8 cellular contexts compared by ENCODE assay signal in the genomic region with DNA sequence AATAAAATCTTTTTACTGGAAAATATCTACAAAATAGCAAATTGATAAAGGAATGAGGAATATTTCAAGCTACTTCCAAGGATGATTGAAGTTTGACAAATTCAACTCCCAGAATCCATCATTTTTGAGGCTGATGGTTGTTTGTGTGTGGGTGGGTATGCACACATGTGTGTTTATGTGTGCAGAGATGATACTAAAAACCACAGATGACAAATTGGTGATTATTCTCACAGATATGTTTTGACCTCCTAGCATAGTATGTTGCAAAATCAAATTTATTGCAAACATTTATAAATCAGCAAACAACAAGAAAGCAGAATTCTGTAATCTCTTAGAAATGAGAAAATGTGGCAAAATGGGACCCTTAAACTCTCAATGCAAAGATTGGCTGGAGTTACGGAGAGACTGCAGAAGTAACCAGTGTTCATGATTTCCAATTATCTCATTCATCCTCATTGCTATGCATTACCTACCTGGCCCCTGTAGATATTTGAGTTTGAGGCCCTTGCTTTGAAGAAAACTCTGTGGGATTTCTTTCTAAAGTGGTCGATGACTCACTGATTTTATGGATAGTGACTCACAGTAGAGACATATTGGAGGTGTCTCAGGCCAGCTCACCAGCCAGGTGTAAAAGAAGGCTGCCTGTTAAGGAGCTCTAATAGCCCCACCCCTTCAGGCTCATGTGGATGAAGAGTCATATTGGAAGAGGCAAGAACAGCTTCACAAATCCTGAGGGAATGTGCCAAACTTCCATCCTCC. TPM values are rescaled to one million over a fixed set of nuclear protein-coding genes. Genes with fewer than 3 reads are reported as not detected.
DNase-seq lines count a peak whose midpoint lies in the region; ATAC-seq, FAIRE-seq and TF ChIP-seq lines count a peak whose summit lies in the region.

No MANE protein-coding gene starts in this region.

- TF ChIP-seq CTCF in pancreas (IDR thresholded peaks at IDR 0.05) = no peak

- H3K4me1 ChIP-seq in CD4-positive, CD25-positive, alpha-beta regulatory T cell (ENCODE audit: control insufficient read depth, insufficient read depth, low read length, poor library complexity, severe bottlenecking) = no peaks in the 10 kb centered on the region
- peaks cover 9 to 27% (median 20%) of the 10 kb centered on the region in 3 donors for H3K4me1 ChIP-seq in pancreas

- WGBS in pancreas, 2 donors = 67 to 74% methylated on average over 2 of the region's 2 CpGs

- H3K9me3 ChIP-seq in CD4-positive, CD25-positive, alpha-beta regulatory T cell (ENCODE audit: control insufficient read depth in 2 of 2, low read length in 2 of 2) = no peaks in the 10 kb centered on the region
- H3K9me3 ChIP-seq in pancreas = no peaks in the 10 kb centered on the region

- H3K4me3 Mint-ChIP-seq in CD4-positive, CD25-positive, alpha-beta regulatory T cell = no peak overlapping the region
- no peak overlapping the region for H3K4me3 Mint-ChIP-seq in activated naive CD8-positive, alpha-beta T cell treated with anti-CD3 and anti-CD28 coated beads, Interleukin-2, amount 10 ng/mL, durations not matched to agents 7 days and 5 days

- no peak overlapping the region for H3K4me3 ChIP-seq in CD4-positive, CD25-positive, alpha-beta regulatory T cell (ENCODE audit: low read depth, low read length)
- H3K4me3 ChIP-seq in pancreas = no peak overlapping the region

- no peaks in the 10 kb centered on the region for H3K36me3 ChIP-seq in CD4-positive, CD25-positive, alpha-beta regulatory T cell (ENCODE audit: control insufficient read depth, insufficient read depth, low read length)
- no peaks in the 10 kb centered on the region for H3K36me3 ChIP-seq in pancreas

- peak overlapping the region in 1 of 3 donors; percentile 31 for H3K27ac Mint-ChIP-seq in CD4-positive, CD25-positive, alpha-beta regulatory T cell
- H3K27ac Mint-ChIP-seq in activated naive CD8-positive, alpha-beta T cell treated with anti-CD3 and anti-CD28 coated beads, Interleukin-2, amount 10 ng/mL, durations not matched to agents 7 days and 5 days = no peak overlapping the region

- intact Hi-C loops in pancreas (cut with DNase I) = no loop called here

- FAIRE-seq in pancreas (lab: Jason Lieb, UNC) = no peak

- peak in 1 of 3 donors; percentile 39 for DNase-seq in CD4-positive, CD25-positive, alpha-beta regulatory T cell
- DNase-seq in NCI-H226 (peak; percentile 76), pancreas (peak in 3 of 6 donors; percentile 30 to 59 (median 39)), retina (no peak)
- no peak for DNase-seq in activated naive CD8-positive, alpha-beta T cell treated with anti-CD3 and anti-CD28 coated beads, Interleukin-2, amount 10 ng/mL, durations not matched to agents 7 days and 5 days

- no peaks in the 10 kb centered on the region for H3K27me3 ChIP-seq in CD4-positive, CD25-positive, alpha-beta regulatory T cell (ENCODE audit: control insufficient read depth, insufficient read depth, low read length)
- H3K27me3 ChIP-seq in pancreas = no peaks in the 10 kb centered on the region

- no peaks in the 10 kb centered on the region for H3K36me3 Mint-ChIP-seq in CD4-positive, CD25-positive, alpha-beta regulatory T cell
- H3K36me3 Mint-ChIP-seq in activated naive CD8-positive, alpha-beta T cell treated with anti-CD3 and anti-CD28 coated beads, Interleukin-2, amount 10 ng/mL, durations not matched to agents 7 days and 5 days = no peaks in the 10 kb centered on the region

- H3K4me1 Mint-ChIP-seq in CD4-positive, CD25-positive, alpha-beta regulatory T cell = peaks cover 15 to 34% (median 23%) of the 10 kb centered on the region in 4 donors
- peaks cover 30% of the 10 kb centered on the region for H3K4me1 Mint-ChIP-seq in activated naive CD8-positive, alpha-beta T cell treated with anti-CD3 and anti-CD28 coated beads, Interleukin-2, amount 10 ng/mL, durations not matched to agents 7 days and 5 days

- POLR2A ChIA-PET in activated naive CD8-positive, alpha-beta T cell treated with anti-CD3 and anti-CD28 coated beads, Interleukin-2, amount 10 ng/mL, durations not matched to agents 7 days and 5 days (lab: Charles Lee) = no interaction called here

- peaks cover 0 to 2% (median 0%) of the 10 kb centered on the region in 7 donors for H3K9me3 Mint-ChIP-seq in CD4-positive, CD25-positive, alpha-beta regulatory T cell
- no peaks in the 10 kb centered on the region for H3K9me3 Mint-ChIP-seq in activated naive CD8-positive, alpha-beta T cell treated with anti-CD3 and anti-CD28 coated beads, Interleukin-2, amount 10 ng/mL, durations not matched to agents 7 days and 5 days

- H3K27me3 Mint-ChIP-seq in CD4-positive, CD25-positive, alpha-beta regulatory T cell = no peaks in the 10 kb centered on the region
- no peaks in the 10 kb centered on the region for H3K27me3 Mint-ChIP-seq in activated naive CD8-positive, alpha-beta T cell treated with anti-CD3 and anti-CD28 coated beads, Interleukin-2, amount 10 ng/mL, durations not matched to agents 7 days and 5 days

- no peak overlapping the region for H3K27ac ChIP-seq in CD4-positive, CD25-positive, alpha-beta regulatory T cell (ENCODE audit: insufficient read depth, low read length, poor library complexity, severe bottlenecking)
- peak overlapping the region in 2 of 4 donors; percentile 74 to 83 for H3K27ac ChIP-seq in pancreas

- peak; percentile 76 to 82 for ATAC-seq in CD4-positive, CD25-positive, alpha-beta regulatory T cell (ENCODE audit: low read depth in 2 of 2)
- ATAC-seq in activated naive CD8-positive, alpha-beta T cell treated with anti-CD3 and anti-CD28 coated beads, Interleukin-2, amount 10 ng/mL, durations not matched to agents 7 days and 5 days (ENCODE audit: low read depth) = peak; percentile 63
- peak; percentile 68 to 86 (median 72) for ATAC-seq in pancreas
- no peak for ATAC-seq in GM21737 (IDR thresholded peaks at IDR 0.05; ENCODE audit: unreplicated experiment)
- no peak for ATAC-seq in HG03432 (IDR thresholded peaks at IDR 0.05; ENCODE audit: unreplicated experiment)
- ATAC-seq in GM21390 (IDR thresholded peaks at IDR 0.05; ENCODE audit: unreplicated experiment) = no peak

RNA-seq across cellular contexts. Expression of a gene that starts 44.6 kb away (rescaled TPM):
- not detected for total RNA-seq in CD4-positive, CD25-positive, alpha-beta regulatory T cell
- polyA plus RNA-seq in CD4-positive, CD25-positive, alpha-beta regulatory T cell = not detected
- total RNA-seq in activated naive CD8-positive, alpha-beta T cell treated with anti-CD3 and anti-CD28 coated beads, Interleukin-2, amount 10 ng/mL, durations not matched to agents 7 days and 5 days = not detected
- not detected for total RNA-seq in pancreas
- not detected for polyA plus RNA-seq in pancreas

Comparison
In these comparisons a context has a peak if more than half of its experiments do, and no peak if none do; other contexts are left out.
1. ATAC-seq: peak in CD4-positive, CD25-positive, alpha-beta regulatory T cell (2 of 2), activated naive CD8-positive, alpha-beta T cell treated with anti-CD3 and anti-CD28 coated beads, Interleukin-2, amount 10 ng/mL, durations not matched to agents 7 days and 5 days (single experiment) and pancreas (4 of 4); none in GM21737 (single experiment), HG03432 (single experiment) and GM21390 (single experiment).